8 cellular contexts compared by ENCODE assay signal in the genomic region with DNA sequence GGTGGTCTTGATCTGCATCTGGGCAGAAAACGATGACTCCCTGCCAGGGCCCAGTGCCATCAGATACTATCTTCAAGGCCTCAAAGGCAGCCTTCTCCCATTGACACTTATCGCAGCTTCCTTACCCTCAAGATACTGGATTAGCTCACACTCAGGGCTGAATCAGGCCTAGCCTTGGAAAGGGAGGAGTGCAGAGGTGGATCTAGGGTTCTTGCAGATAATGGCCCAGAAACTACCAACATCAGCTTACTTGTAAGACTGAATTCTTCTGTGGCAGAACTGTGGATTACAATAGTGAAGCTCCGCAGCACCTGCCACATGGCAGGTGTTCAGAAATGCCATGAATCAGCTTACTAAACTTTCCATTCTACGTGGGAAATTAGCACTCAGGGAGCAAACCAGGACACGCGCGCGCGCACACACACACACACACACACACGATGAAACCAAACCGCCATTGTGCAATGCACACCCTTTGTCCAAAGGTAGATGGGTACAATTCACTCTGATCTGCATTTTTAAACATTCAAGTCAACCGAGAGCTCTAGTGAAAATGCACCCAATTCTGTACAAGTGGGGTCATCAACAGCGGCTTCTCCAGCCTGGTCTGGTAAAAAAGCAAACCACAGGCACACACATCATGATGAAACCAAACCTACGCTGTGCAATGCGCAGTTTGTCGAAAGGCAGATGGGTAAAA.
DNase-seq lines count a peak whose midpoint lies in the region; ATAC-seq and TF ChIP-seq lines count a peak whose summit lies in the region.

No MANE protein-coding gene starts in this region.

- H3K27ac ChIP-seq in MM.1S (ENCODE audit: low read length) = no peak overlapping the region

- peak overlapping the region; percentile 91 for H3K4me3 Mint-ChIP-seq in activated naive CD8-positive, alpha-beta T cell treated with anti-CD3 and anti-CD28 coated beads, Interleukin-2, amount 50 U/mL, for 24 hours
- H3K4me3 Mint-ChIP-seq in stimulated activated naive B cell treated with anti-CD40 and anti-IgM and Interleukin-4, amounts not matched to agents 10 μg/mL and 1 μg/mL and 100 μg/mL, for 72 hours = peak overlapping the region; percentile 95 to 99

- no peaks in the 10 kb centered on the region for H3K27me3 ChIP-seq in MM.1S (replicated peaks; ENCODE audit: insufficient read depth, low read length)

- peak overlapping the region; percentile 84 for H3K27ac Mint-ChIP-seq in activated naive CD8-positive, alpha-beta T cell treated with anti-CD3 and anti-CD28 coated beads, Interleukin-2, amount 50 U/mL, for 24 hours
- no peak overlapping the region for H3K27ac Mint-ChIP-seq in stimulated activated naive B cell treated with anti-CD40 and anti-IgM and Interleukin-4, amounts not matched to agents 10 μg/mL and 1 μg/mL and 100 μg/mL, for 72 hours

- H3K9ac ChIP-seq in MM.1S (ENCODE audit: low read length) = peak overlapping the region; percentile 64; the same call in 1 of the 2 replicates

- 0 out of 2 replicates have a peak, but pooled peaks cover 4% of the 10 kb centered on the region for H3F3A ChIP-seq in MM.1S (ENCODE audit: insufficient read depth, low read length)

- H3K4me3 ChIP-seq in MM.1S (ENCODE audit: low read length) (peak overlapping the region; percentile 91), iPS-18c (ENCODE audit: insufficient read depth, low read depth, low read length) (peak overlapping the region; percentile 88)

- ATAC-seq in activated naive CD8-positive, alpha-beta T cell treated with anti-CD3 and anti-CD28 coated beads, Interleukin-2, amount 50 U/mL, for 24 hours = no peak
- no peak for ATAC-seq in stimulated activated naive B cell treated with anti-CD40 and anti-IgM and Interleukin-4, amounts not matched to agents 10 μg/mL and 1 μg/mL and 100 μg/mL, for 72 hours (replicated peaks)
- ATAC-seq in GM18502 (IDR thresholded peaks at IDR 0.05; ENCODE audit: poor library complexity, unreplicated experiment) = no peak

- DNase-seq in DMS79 treated with DMSO at 0.1 percent for 48 hours (lab: John Stamatoyannopoulos, UW) = peak; percentile 43
- DNase-seq in MM.1S = no peak
- no peak for DNase-seq in activated naive CD8-positive, alpha-beta T cell treated with anti-CD3 and anti-CD28 coated beads, Interleukin-2, amount 50 U/mL, for 24 hours
- DNase-seq in stimulated activated naive B cell treated with anti-CD40 and anti-IgM and Interleukin-4, amounts not matched to agents 10 μg/mL and 1 μg/mL and 100 μg/mL, for 72 hours = no peak
- DNase-seq in retina = no peak
- DNase-seq in GM10266 (ENCODE audit: extremely low spot score) = no peak

- H3K36me3 ChIP-seq in MM.1S (replicated peaks; ENCODE audit: insufficient read depth, low read length) = no peaks in the 10 kb centered on the region; the same call in 1 of the 2 replicates

- H3K36me3 Mint-ChIP-seq in activated naive CD8-positive, alpha-beta T cell treated with anti-CD3 and anti-CD28 coated beads, Interleukin-2, amount 50 U/mL, for 24 hours (ENCODE audit: low read depth) = peaks cover 12% of the 10 kb centered on the region
- H3K36me3 Mint-ChIP-seq in stimulated activated naive B cell treated with anti-CD40 and anti-IgM and Interleukin-4, amounts not matched to agents 10 μg/mL and 1 μg/mL and 100 μg/mL, for 72 hours = peaks cover 10 to 11% of the 10 kb centered on the region in 2 donors

- H3K79me2 ChIP-seq in MM.1S (ENCODE audit: low read length) = peaks cover 17% of the 10 kb centered on the region; the same call in 1 of the 2 replicates

- no peaks in the 10 kb centered on the region for H3K27me3 Mint-ChIP-seq in activated naive CD8-positive, alpha-beta T cell treated with anti-CD3 and anti-CD28 coated beads, Interleukin-2, amount 50 U/mL, for 24 hours
- no peaks in the 10 kb centered on the region for H3K27me3 Mint-ChIP-seq in stimulated activated naive B cell treated with anti-CD40 and anti-IgM and Interleukin-4, amounts not matched to agents 10 μg/mL and 1 μg/mL and 100 μg/mL, for 72 hours

- TF ChIP-seq CTCF in MM.1S (IDR thresholded peaks at IDR 0.05; ENCODE audit: low read length) = no peak
- TF ChIP-seq CTCF in GM10266 (IDR thresholded peaks at IDR 0.05; ENCODE audit: control insufficient read depth, insufficient read depth, low read depth, missing control alignments) = no peak

- H3K4me1 ChIP-seq in MM.1S (ENCODE audit: low read length) = peaks cover 21% of the 10 kb centered on the region

- no peaks in the 10 kb centered on the region for H3K9me3 Mint-ChIP-seq in activated naive CD8-positive, alpha-beta T cell treated with anti-CD3 and anti-CD28 coated beads, Interleukin-2, amount 50 U/mL, for 24 hours
- no peaks in the 10 kb centered on the region for H3K9me3 Mint-ChIP-seq in stimulated activated naive B cell treated with anti-CD40 and anti-IgM and Interleukin-4, amounts not matched to agents 10 μg/mL and 1 μg/mL and 100 μg/mL, for 72 hours

- H3K9me3 ChIP-seq in MM.1S (replicated peaks; ENCODE audit: insufficient read depth, low read length) (no peaks in the 10 kb centered on the region), iPS-18c (ENCODE audit: control insufficient read depth, insufficient read depth, low read length) (no peaks in the 10 kb centered on the region)

- H4K20me1 ChIP-seq in MM.1S (ENCODE audit: insufficient read depth, low read length) = no peaks in the 10 kb centered on the region

- peak overlapping the region; percentile 95 for H2AFZ ChIP-seq in MM.1S (ENCODE audit: low read length)

- H3K4me2 ChIP-seq in MM.1S (ENCODE audit: low read depth, low read length) = peak overlapping the region; percentile 78

- H3K9me2 ChIP-seq in MM.1S (replicated peaks; ENCODE audit: insufficient read depth, low read length) = no peaks in the 10 kb centered on the region

- peaks cover 31% of the 10 kb centered on the region for H3K4me1 Mint-ChIP-seq in activated naive CD8-positive, alpha-beta T cell treated with anti-CD3 and anti-CD28 coated beads, Interleukin-2, amount 50 U/mL, for 24 hours
- H3K4me1 Mint-ChIP-seq in stimulated activated naive B cell treated with anti-CD40 and anti-IgM and Interleukin-4, amounts not matched to agents 10 μg/mL and 1 μg/mL and 100 μg/mL, for 72 hours = peaks cover 17 to 32% of the 10 kb centered on the region in 2 donors
